In the genomic region with DNA sequence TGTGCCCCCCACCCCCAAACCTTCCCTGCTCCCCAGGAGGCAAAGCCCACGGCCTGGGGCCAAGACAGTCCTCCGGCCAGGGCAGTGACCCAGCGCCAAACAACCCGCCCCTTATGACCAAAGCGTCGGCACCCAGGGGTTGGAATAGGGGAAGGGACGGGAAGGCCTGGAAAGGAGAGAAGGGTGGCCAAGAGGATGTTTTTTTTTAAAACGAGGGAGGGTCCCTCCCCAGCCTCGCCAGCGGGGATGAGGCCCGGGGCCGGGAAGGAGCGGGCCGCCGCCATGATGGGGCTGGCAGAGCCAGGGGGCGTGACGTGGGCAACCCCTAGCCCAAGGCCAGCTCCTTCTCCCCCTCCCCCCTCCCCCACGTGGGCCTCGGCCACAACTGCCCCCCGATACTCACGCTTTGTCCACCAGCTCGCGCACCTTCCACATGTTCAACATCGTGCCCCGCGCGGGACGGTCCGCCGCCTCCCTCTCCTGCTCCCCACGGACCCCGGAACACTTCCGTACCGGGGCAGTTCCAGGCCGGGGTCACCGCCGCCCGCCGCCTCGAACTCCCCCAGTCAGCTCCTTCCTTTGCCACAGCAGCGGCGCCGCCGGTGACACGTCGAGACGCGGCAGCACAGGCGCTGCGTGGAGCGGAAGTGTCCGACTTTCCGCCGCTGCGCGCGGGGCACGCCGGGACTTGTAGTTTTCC, we compare ENCODE assay signal across 8 cellular contexts. TPM values are rescaled to one million over a fixed set of nuclear protein-coding genes. Genes with fewer than 3 reads are reported as not detected.
DNase-seq lines count a peak whose midpoint lies in the region; ATAC-seq, FAIRE-seq and TF ChIP-seq lines count a peak whose summit lies in the region.

Gene CLINT1 (minus strand): TSS at position 619 of the 700 bp plus-strand sequence. CDS start 175 bp downstream, at position 444.

- H3K4me1 ChIP-seq in A549 = peaks cover 29% of the 10 kb centered on the region; the same call in 2 of the 3 replicates
- H3K4me1 ChIP-seq in smooth muscle cell (ENCODE audit: low read depth) = peaks cover 9% of the 10 kb centered on the region

- peak within 1 kb of the TSS; percentile 70 for H3K4me3 ChIP-seq in A549
- H3K4me3 ChIP-seq in cardiac fibroblast (replicated peaks in 1 of 2; ENCODE audit: low read depth in 2 of 2, low read length in 2 of 2) = peak within 1 kb of the TSS; percentile 96 to 97
- H3K4me3 ChIP-seq in smooth muscle cell = peak within 1 kb of the TSS; percentile 86

- DNase-seq in A549 (ENCODE audit: low read depth in 1 of 2, low spot score in 1 of 2) (peak; percentile 89 to 91), NCI-H2227 treated with DMSO at 0.1 percent for 48 hours (lab: John Stamatoyannopoulos, UW) (peak; percentile 67), activated B cell treated with CpG ODN at 0.5 μM for 24 hours (peak; percentile 82), cardiac fibroblast (ENCODE audit: low read depth in 2 of 2) (peak; percentile 82 to 86), iPS-NIHi11 (ENCODE audit: low spot score) (peak; percentile 93), smooth muscle cell (lab: John Stamatoyannopoulos, UW; ENCODE audit: unreplicated experiment) (peak; percentile 46)

- peak within 1 kb of the TSS; percentile 96 to 97 for H3K27ac ChIP-seq in A549
- peak within 1 kb of the TSS; percentile 71 for H3K27ac ChIP-seq in smooth muscle cell (ENCODE audit: low read depth)

- peaks cover 76% of the 10 kb centered on the region for H3K4me1 Mint-ChIP-seq in activated B cell treated with CpG ODN at 0.5 μM for 24 hours

- H3K79me2 ChIP-seq in smooth muscle cell (ENCODE audit: low read depth) = peaks cover 56% of the 10 kb centered on the region

- no peak for TF ChIP-seq RAD21 in A549 (conservative IDR thresholded peaks at IDR 0.05 in 1 of 2, IDR thresholded peaks at IDR 0.05 in 1 of 2)

- H3K27ac Mint-ChIP-seq in activated B cell treated with CpG ODN at 0.5 μM for 24 hours = peak within 1 kb of the TSS; percentile 93

- peak within 1 kb of the TSS; percentile 97 for H3K4me3 Mint-ChIP-seq in activated B cell treated with CpG ODN at 0.5 μM for 24 hours

- 1% methylated on average over 39 of the region's 59 CpGs for WGBS in A549 (ENCODE audit: missing lambda C conversion rate)
- WGBS in smooth muscle cell (ENCODE audit: low lambda C conversion rate) = 2% methylated on average over 46 of the region's 59 CpGs

- TF ChIP-seq EP300 in A549 (IDR thresholded peaks at IDR 0.05) = no peak

- peak within 1 kb of the TSS; percentile 91 for H2AFZ ChIP-seq in smooth muscle cell (ENCODE audit: low read depth)

- H3K9me3 ChIP-seq in A549 (no peaks in the 10 kb centered on the region), smooth muscle cell (replicated peaks; ENCODE audit: low read depth) (no peaks in the 10 kb centered on the region)

- no peaks in the 10 kb centered on the region for H3F3A ChIP-seq in smooth muscle cell (ENCODE audit: low read depth)

- H4K20me1 ChIP-seq in smooth muscle cell (ENCODE audit: low read depth) = peaks cover 49% of the 10 kb centered on the region

- peak within 1 kb of the TSS; percentile 86 for H3K4me2 ChIP-seq in A549
- peak within 1 kb of the TSS; percentile 90 for H3K4me2 ChIP-seq in smooth muscle cell

- FAIRE-seq in A549 (lab: Jason Lieb, UNC) = no peak

- peak; percentile 96 to 97 for ATAC-seq in A549
- peak; percentile 45 for ATAC-seq in GM18861 (IDR thresholded peaks at IDR 0.05; ENCODE audit: unreplicated experiment)
- ATAC-seq in HG03108 (IDR thresholded peaks at IDR 0.05; ENCODE audit: unreplicated experiment) = peak; percentile 41
- ATAC-seq in activated B cell treated with CpG ODN at 0.5 μM for 24 hours (ENCODE audit: low read depth) = peak; percentile 82

- POLR2A ChIA-PET in A549 (lab: Yijun Ruan, JAX) = interaction anchor here (0.5 to 1.4 kb wide), 7 partner anchors 13 to 1241 kb away, joined by 3 to 13 read pairs (median 3); partner anchors contain the start of gene EBF1
- POLR2A ChIA-PET in activated B cell treated with CpG ODN at 0.5 μM for 24 hours (lab: Charles Lee) = interaction anchor here (0.5 to 1.6 kb wide), 12 partner anchors 25 to 587 kb away, joined by 3 to 10 read pairs (median 3); no protein-coding TSS in a partner anchor

- no peaks in the 10 kb centered on the region for H3K36me3 ChIP-seq in smooth muscle cell (ENCODE audit: low read depth)

- H3K27me3 Mint-ChIP-seq in activated B cell treated with CpG ODN at 0.5 μM for 24 hours = no peaks in the 10 kb centered on the region

- no peak for TF ChIP-seq CTCF in A549 (IDR thresholded peaks at IDR 0.05)
- TF ChIP-seq CTCF in activated B cell treated with CpG ODN at 0.5 μM for 24 hours (IDR thresholded peaks at IDR 0.05) = no peak
- TF ChIP-seq CTCF in cardiac fibroblast (IDR thresholded peaks at IDR 0.05; ENCODE audit: low read depth, low read length) = no peak
- TF ChIP-seq CTCF in smooth muscle cell (IDR thresholded peaks at IDR 0.05; ENCODE audit: borderline replicate concordance, insufficient read depth, poor library complexity, severe bottlenecking) = no peak

- intact Hi-C loops in activated B cell treated with CpG ODN at 0.5 μM for 24 hours (cut with micrococcal nuclease) = loop anchor here (5.0 kb wide), 1 partner anchor 36 kb away; no protein-coding TSS in a partner anchor

- CTCF ChIA-PET in A549 (lab: Yijun Ruan, JAX) (interaction anchor here (1.0 to 1.3 kb wide), 7 partner anchors 9 to 90 kb away, joined by 3 to 5 read pairs (median 3); no protein-coding TSS in a partner anchor), activated B cell treated with CpG ODN at 0.5 μM for 24 hours (lab: Charles Lee) (interaction anchor here (1.0 to 1.2 kb wide), 2 partner anchors 36 to 90 kb away, joined by 3 to 6 read pairs; no protein-coding TSS in a partner anchor)

- peak within 1 kb of the TSS; percentile 94 for H3K9ac ChIP-seq in smooth muscle cell (ENCODE audit: low read depth)

- no peaks in the 10 kb centered on the region for H3K27me3 ChIP-seq in smooth muscle cell (ENCODE audit: low read depth)

- H3K36me3 Mint-ChIP-seq in activated B cell treated with CpG ODN at 0.5 μM for 24 hours (ENCODE audit: low read depth) = peaks cover 17% of the 10 kb centered on the region

- peak; percentile 69 for TF ChIP-seq POLR2A in A549 (IDR thresholded peaks at IDR 0.05; ENCODE audit: low read length)

- no peaks in the 10 kb centered on the region for H3K9me3 Mint-ChIP-seq in activated B cell treated with CpG ODN at 0.5 μM for 24 hours

TF ChIP-seq in A549, 52 proteins besides CTCF, POLR2A, EP300 and RAD21 (continues in another document):
- peak; percentile 84 for TF ChIP-seq PHF8 (IDR thresholded peaks at IDR 0.05; ENCODE audit: borderline replicate concordance, low read depth)
- TF ChIP-seq FOSB (CRISPR knock-in tag; IDR thresholded peaks at IDR 0.05) = no peak
- no peak for TF ChIP-seq RCOR1 (IDR thresholded peaks at IDR 0.05; ENCODE audit: low read depth, low read length)
- peak; percentile 50; the same call in 1 of the 2 replicates for TF ChIP-seq E2F6 (IDR thresholded peaks at IDR 0.05; ENCODE audit: borderline replicate concordance, low read depth)
- no peak for TF ChIP-seq REST (IDR thresholded peaks at IDR 0.05)
- TF ChIP-seq MAZ (IDR thresholded peaks at IDR 0.05; ENCODE audit: borderline replicate concordance, low read depth, low read length) = no peak
- TF ChIP-seq JUNB (IDR thresholded peaks at IDR 0.05) = no peak
- TF ChIP-seq NFE2L2 (conservative IDR thresholded peaks at IDR 0.05; ENCODE audit: low read length) = no peak
- TF ChIP-seq, protein P1, sequence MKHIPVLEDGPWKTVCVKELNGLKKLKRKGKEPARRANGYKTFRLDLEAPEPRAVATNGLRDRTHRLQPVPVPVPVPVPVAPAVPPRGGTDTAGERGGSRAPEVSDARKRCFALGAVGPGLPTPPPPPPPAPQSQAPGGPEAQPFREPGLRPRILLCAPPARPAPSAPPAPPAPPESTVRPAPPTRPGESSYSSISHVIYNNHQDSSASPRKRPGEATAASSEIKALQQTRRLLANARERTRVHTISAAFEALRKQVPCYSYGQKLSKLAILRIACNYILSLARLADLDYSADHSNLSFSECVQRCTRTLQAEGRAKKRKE (CRISPR knock-in tag; IDR thresholded peaks at IDR 0.05; ENCODE audit: low read depth) = no peak

RNA-seq across cellular contexts. Expression of gene CLINT1, which starts in this region (rescaled TPM):
- 185 and 240 TPM in 2 replicates for polyA plus RNA-seq in A549 (2011; rRNA removed)
- polyA plus RNA-seq in A549 (2012; cell fraction: cytosol; rRNA removed) = 98.2 and 145 TPM in 2 replicates
- 117 and 204 TPM in 2 replicates for polyA plus RNA-seq in A549 (2012; cell fraction: nucleus; rRNA removed)
- polyA plus RNA-seq in A549 (2017; fragmentation: RNase III; extraction: RNeasy Plus Mini Kit Qiagen cat#74134 plus additional on column Dnase treatment) = 89.7 to 93.1 TPM (median 92.0 TPM) in 3 replicates
- 342 and 417 TPM in 2 replicates for polyA minus RNA-seq in A549 (2011; rRNA and poly(A)+ RNA removed)
- 92.4 and 105 TPM in 2 replicates for total RNA-seq in activated B cell treated with CpG ODN at 0.5 μM for 24 hours
- total RNA-seq in smooth muscle cell = 83.9 and 102 TPM in 2 replicates
- polyA plus RNA-seq in smooth muscle cell = 61.4 and 63.5 TPM in 2 replicates

Comparison
In these comparisons a context has a peak if more than half of its experiments do, and no peak if none do; other contexts are left out.
1. Peak in every context shown above with its lines: DNase-seq, ATAC-seq, H3K4me3 ChIP-seq and H3K27ac ChIP-seq.
2. ATAC-seq: peak in every context shown above with its lines; median percentile 96 in A549; 82 in activated B cell treated with CpG ODN at 0.5 μM for 24 hours; 45 in GM18861; 41 in HG03108.